In the genomic region with DNA sequence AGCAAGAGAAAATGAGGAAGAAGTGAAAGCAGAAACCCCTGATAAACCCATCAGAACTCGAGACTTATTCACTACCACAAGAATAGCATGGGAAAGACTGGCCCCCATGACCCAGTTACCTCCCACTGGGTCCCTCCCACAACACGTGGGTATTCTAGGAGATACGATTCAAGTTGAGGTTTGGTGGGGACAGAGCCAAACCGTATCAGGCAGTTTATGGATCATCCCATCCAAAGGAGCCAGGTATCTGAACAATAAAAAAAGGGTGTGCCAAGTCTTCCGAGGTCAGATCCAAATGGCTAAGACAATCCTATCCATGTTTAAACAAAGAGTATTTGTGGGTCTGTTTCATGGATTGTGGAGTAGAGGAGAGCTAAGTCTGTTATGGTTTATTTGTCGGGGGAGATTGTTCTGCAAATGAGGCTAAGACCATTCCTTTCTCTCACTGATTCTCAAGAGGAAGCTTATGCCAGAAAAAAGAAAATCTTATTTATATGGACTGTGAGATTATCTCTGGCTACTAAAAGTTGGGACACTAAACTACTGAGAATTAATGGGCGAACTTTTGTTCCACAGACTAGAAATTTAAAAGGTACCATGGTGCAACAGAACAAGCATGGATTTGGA, we compare ENCODE assay signal across 18 cellular contexts.
"Had no signal": no experiment of that assay in that cellular context is flagged by ENCODE, and none has a peak within 500 bp of the region (broad histone marks: within the 10 kb centered on the region; RNA-seq: fewer than 3 reads in every experiment).

No MANE protein-coding gene starts in this region.

- H3K4me1 ChIP-seq: adrenal gland, esophagus muscularis mucosa, left lung, pancreas, sigmoid colon had no signal

- H3K9me3 ChIP-seq: adrenal gland, esophagus muscularis mucosa, left lung, pancreas, sigmoid colon, thoracic aorta had no signal

- DNase-seq: activated CD4-positive, alpha-beta T cell treated with anti-CD3 and anti-CD28 coated beads for 4 hours; activated CD8-positive, alpha-beta T cell treated with anti-CD3 and anti-CD28 coated beads for 36 hours; activated effector memory CD4-positive, alpha-beta T cell treated with anti-CD3 and anti-CD28 coated beads, Interleukin-2, amount 50 U/mL, for 16 hours; activated T-cell treated with anti-CD3 and anti-CD28 coated beads, Interleukin-2, amount 50 U/mL, for 4 hours; adrenal gland; hippocampal formation; left lung; naive B cell; pancreas; sigmoid colon; stimulated activated CD4-positive, alpha-beta T cell treated with anti-CD3 and anti-CD28 coated beads, Interleukin-12 subunit alpha, Interleukin-12 subunit beta, amount 100 ng/mL, for 4 hours; WERI-Rb-1 had no signal

- H3K4me3 ChIP-seq: adrenal gland, cardiac muscle cell, coronary artery, esophagus muscularis mucosa, left lung, neural progenitor cell, pancreas, sigmoid colon, thoracic aorta had no signal

- H3K27ac ChIP-seq: adrenal gland, cardiac muscle cell, coronary artery, esophagus muscularis mucosa, left lung, neural progenitor cell, pancreas, sigmoid colon, thoracic aorta, WERI-Rb-1 had no signal

- H3K36me3 ChIP-seq: adrenal gland, cardiac muscle cell, esophagus muscularis mucosa, left lung, neural progenitor cell, pancreas, sigmoid colon, thoracic aorta, WERI-Rb-1 had no signal

- FAIRE-seq: keratinocyte, pancreas had no signal

- H3K27me3 ChIP-seq: adrenal gland, cardiac muscle cell, left lung, neural progenitor cell, pancreas, sigmoid colon had no signal
